In the genomic region with DNA sequence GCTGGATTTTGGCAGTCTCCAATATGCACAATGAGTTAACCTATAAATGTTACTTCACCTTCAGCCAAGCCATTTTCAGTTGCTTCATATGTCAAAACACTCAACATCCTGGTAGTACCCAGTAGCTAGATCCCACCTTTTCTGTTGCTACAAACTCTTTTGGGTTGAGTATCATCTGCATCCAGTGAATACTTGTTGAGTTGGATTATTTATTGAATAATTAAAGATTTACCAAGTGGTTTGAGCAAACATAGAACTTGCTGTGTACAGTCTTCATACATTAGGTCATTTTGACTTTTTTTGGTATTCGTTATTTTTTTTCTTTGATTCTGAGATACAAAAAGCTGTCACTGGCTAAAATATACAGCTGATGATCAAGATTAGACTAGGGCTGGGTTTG, we compare ENCODE assay signal across 23 cellular contexts.
DNase-seq lines count a peak whose midpoint lies in the region; ATAC-seq, FAIRE-seq and TF ChIP-seq lines count a peak whose summit lies in the region.
"Had no signal": no experiment of that assay in that cellular context is flagged by ENCODE, and none has a peak within 500 bp of the region (broad histone marks: within the 10 kb centered on the region; RNA-seq: fewer than 3 reads in every experiment).

No MANE protein-coding gene starts in this region.

- DNase-seq in GM12892 (ENCODE audit: insufficient read length) (no peak), PC-3 (no peak), left lobe of liver (ENCODE audit: low spot score) (no peak), type B pancreatic cell (ENCODE audit: extremely low spot score, unreplicated experiment) (no peak), mucosa of descending colon (no peak), heart right ventricle (no peak)
- DNase-seq: CD8-positive, alpha-beta memory T cell; DMS153; DND-41; H7; KG1; MG63; NCI-H2029 treated with DMSO at 0.1 percent for 48 hours; NCI-H446 treated with DMSO at 0.1 percent for 48 hours; NCI-H526; NCI-H82; SHP77 treated with DMSO at 0.1 percent for 48 hours had no signal

- no peaks in the 10 kb centered on the region for H3K9me3 ChIP-seq in PC-3 (ENCODE audit: low read length)
- H3K9me3 ChIP-seq in mucosa of descending colon: no peaks in the 10 kb centered on the region
- H3K9me3 ChIP-seq in heart right ventricle: peaks cover 0 to 3% (median 0%) of the 10 kb centered on the region in 11 donors
- H3K9me3 ChIP-seq: MG63 had no signal

- CTCF ChIA-PET in PC-3 (lab: Charles Lee): no interaction called here

- H4K20me1 ChIP-seq in PC-3 (ENCODE audit: low read length): no peaks in the 10 kb centered on the region

- peaks cover 60% of the 10 kb centered on the region for H3K36me3 Mint-ChIP-seq in type B pancreatic cell
- H3K36me3 Mint-ChIP-seq: CD8-positive, alpha-beta memory T cell had no signal

- no peak for TF ChIP-seq POLR2A in GM12892 (IDR thresholded peaks at IDR 0.05; ENCODE audit: low read depth, low read length)

- no peaks in the 10 kb centered on the region for H3K9me2 ChIP-seq in PC-3 (replicated peaks; ENCODE audit: low read length)

- H3K27ac ChIP-seq in PC-3 (ENCODE audit: low read length) (no peak overlapping the region), heart right ventricle (no peak overlapping the region)

- H3K27me3 ChIP-seq in PC-3 (ENCODE audit: low read length) (no peaks in the 10 kb centered on the region), heart right ventricle (no peaks in the 10 kb centered on the region)
- H3K27me3 ChIP-seq: MG63 had no signal

- peaks cover 68% of the 10 kb centered on the region for H3K36me3 ChIP-seq in PC-3 (ENCODE audit: low read depth, low read length)
- H3K36me3 ChIP-seq in mucosa of descending colon (ENCODE audit: low read depth): no peaks in the 10 kb centered on the region
- peaks cover 0 to 99% (median 43%) of the 10 kb centered on the region in 9 donors for H3K36me3 ChIP-seq in heart right ventricle

- no peak overlapping the region for H2AFZ ChIP-seq in PC-3 (ENCODE audit: low read length)
- H2AFZ ChIP-seq: GM23248 had no signal

- no TSS peak for BruUV-seq in PC-3 (replicated peaks; lab: Mats Ljungman, UMichigan)

- no peak overlapping the region for H3K4me2 ChIP-seq in PC-3 (ENCODE audit: low read length)

- H3K79me2 ChIP-seq in PC-3 (ENCODE audit: low read length): no peaks in the 10 kb centered on the region

- no peaks in the 10 kb centered on the region for H3K27me3 Mint-ChIP-seq in type B pancreatic cell
- H3K27me3 Mint-ChIP-seq: B cell had no signal

- H3K27ac Mint-ChIP-seq in type B pancreatic cell: peak overlapping the region; percentile 14
- H3K27ac Mint-ChIP-seq: B cell, CD14-positive monocyte had no signal

- intact Hi-C loops in PC-3 (cut with micrococcal nuclease): no loop called here
- intact Hi-C loops in mucosa of descending colon (cut with DNase I, micrococcal nuclease): no loop called here
- intact Hi-C loops in heart right ventricle (cut with DNase I): no loop called here

- 82 to 88% methylated on average over 1 of the region's 1 CpG for WGBS in heart right ventricle, 2 donors

- no peak overlapping the region for H3K9ac ChIP-seq in PC-3 (ENCODE audit: low read length)
- H3K9ac ChIP-seq: GM23248 had no signal

- peak; percentile 62 for FAIRE-seq in GM12892 (lab: Jason Lieb, UNC)
- FAIRE-seq: HTR-8/SVneo had no signal

- peaks cover 5% of the 10 kb centered on the region for H3K9me3 Mint-ChIP-seq in type B pancreatic cell
- H3K9me3 Mint-ChIP-seq: CD14-positive monocyte; CD8-positive, alpha-beta memory T cell had no signal

- TF ChIP-seq CTCF in PC-3 (conservative IDR thresholded peaks at IDR 0.05; ENCODE audit: low read depth, low read length): 0 out of 2 replicates have a peak, but pooled peaks have one; percentile 2
- TF ChIP-seq CTCF in type B pancreatic cell (conservative IDR thresholded peaks at IDR 0.05): no peak
- no peak for TF ChIP-seq CTCF in mucosa of descending colon (IDR thresholded peaks at IDR 0.05)
- no peak for TF ChIP-seq CTCF in heart right ventricle (IDR thresholded peaks at IDR 0.05)

- H3K4me3 Mint-ChIP-seq in type B pancreatic cell: no peak overlapping the region
- H3K4me3 Mint-ChIP-seq: B cell; CD14-positive monocyte; CD8-positive, alpha-beta memory T cell had no signal

- H3K4me1 Mint-ChIP-seq in type B pancreatic cell (ENCODE audit: unreplicated experiment): peaks cover 9% of the 10 kb centered on the region
- H3K4me1 Mint-ChIP-seq: B cell; CD14-positive monocyte; CD8-positive, alpha-beta memory T cell had no signal

- H3F3A ChIP-seq in PC-3 (ENCODE audit: low read length, unreplicated experiment): no peaks in the 10 kb centered on the region

- no peak overlapping the region for H3K4me3 ChIP-seq in PC-3 (ENCODE audit: low read length)
- H3K4me3 ChIP-seq in mucosa of descending colon: no peak overlapping the region
- H3K4me3 ChIP-seq in heart right ventricle: no peak overlapping the region
- H3K4me3 ChIP-seq: GM23248, MG63 had no signal

- POLR2A ChIA-PET in PC-3 (lab: Charles Lee; ENCODE audit: unreplicated experiment): no interaction called here

- peaks cover 20% of the 10 kb centered on the region for H3K4me1 ChIP-seq in PC-3 (ENCODE audit: insufficient read depth, low read length)
- H3K4me1 ChIP-seq in mucosa of descending colon (ENCODE audit: low read depth): no peaks in the 10 kb centered on the region
- peaks cover 0 to 16% (median 0%) of the 10 kb centered on the region in 9 donors for H3K4me1 ChIP-seq in heart right ventricle

- ATAC-seq in PC-3: no peak
- peak; percentile 14 for ATAC-seq in left lobe of liver
- no peak for ATAC-seq in mucosa of descending colon
- no peak for ATAC-seq in heart right ventricle
- no peak for ATAC-seq in HG03521 (IDR thresholded peaks at IDR 0.05; ENCODE audit: unreplicated experiment)
- ATAC-seq: Panc1 had no signal
